Comparison of ENCODE assay signal across 8 cellular contexts in genomic region chr6:5261545-5262109, GRCh38. TPM values are rescaled to one million over a fixed set of nuclear protein-coding genes. Genes with fewer than 3 reads are reported as not detected.
DNase-seq lines count a peak whose midpoint lies in the region; ATAC-seq and TF ChIP-seq lines count a peak whose summit lies in the region.

No MANE protein-coding gene starts in this region.

- H3K4me1 ChIP-seq in Panc1 (ENCODE audit: control insufficient read depth, insufficient read depth, low read length) (peaks cover 15% of the 10 kb centered on the region), esophagus squamous epithelium (peaks cover 0 to 30% (median 16%) of the 10 kb centered on the region in 3 donors), psoas muscle (peaks cover 19% of the 10 kb centered on the region)

- peak overlapping the region; percentile 91 to 98 for H3K4me3 ChIP-seq in Panc1 (ENCODE audit: low read depth in 2 of 2, low read length in 2 of 2)
- peak overlapping the region; percentile 74 to 95 (median 76) for H3K4me3 ChIP-seq in esophagus squamous epithelium
- H3K4me3 ChIP-seq in psoas muscle = peak overlapping the region; percentile 85

- TF ChIP-seq POLR2A in GM18526 (IDR thresholded peaks at IDR 0.05; ENCODE audit: extremely low read depth, insufficient read length) = peak; percentile 26
- no peak for TF ChIP-seq POLR2A in esophagus squamous epithelium (IDR thresholded peaks at IDR 0.05)

- H3K27ac ChIP-seq in Panc1 (ENCODE audit: low read length) (peak overlapping the region; percentile 90), esophagus squamous epithelium (peak overlapping the region; percentile 91 to 97 (median 94)), psoas muscle (peak overlapping the region; percentile 99)

- POLR2A ChIA-PET in Panc1 (lab: Charles Lee) = interaction anchor here (0.8 kb wide), 1 partner anchor 68 kb away, joined by 3 read pairs; no protein-coding TSS in a partner anchor

- peak; percentile 2 for DNase-seq in Panc1 (ENCODE audit: low read depth, low spot score)
- DNase-seq in esophagus squamous epithelium (lab: John Stamatoyannopoulos, UW) = no peak
- DNase-seq in psoas muscle = no peak
- no peak for DNase-seq in stimulated activated CD8-positive, alpha-beta memory T cell treated with anti-CD3 and anti-CD28 coated beads, Interleukin-4, amount 100 ng/mL, for 48 hours
- DNase-seq in GOT3 (lab: John Stamatoyannopoulos, UW) = no peak
- no peak for DNase-seq in GM10266 (ENCODE audit: extremely low spot score)

- H3K9me3 ChIP-seq in Panc1 (ENCODE audit: control insufficient read depth, insufficient read depth, low read depth, low read length) = no peaks in the 10 kb centered on the region
- no peaks in the 10 kb centered on the region for H3K9me3 ChIP-seq in esophagus squamous epithelium
- no peaks in the 10 kb centered on the region for H3K9me3 ChIP-seq in psoas muscle

- CTCF ChIA-PET in Panc1 (lab: Charles Lee) = interaction anchor here (0.6 kb wide), 1 partner anchor 15 kb away, joined by 3 read pairs; no protein-coding TSS in a partner anchor

- TSS peak; percentile 84 for BruUV-seq in Panc1 (replicated peaks; lab: Mats Ljungman, UMichigan)

- no peak for TF ChIP-seq CTCF in Panc1 (IDR thresholded peaks at IDR 0.05)
- TF ChIP-seq CTCF in esophagus squamous epithelium (IDR thresholded peaks at IDR 0.05) = no peak
- no peak for TF ChIP-seq CTCF in psoas muscle (IDR thresholded peaks at IDR 0.05)
- no peak for TF ChIP-seq CTCF in GM10266 (IDR thresholded peaks at IDR 0.05; ENCODE audit: control insufficient read depth, insufficient read depth, low read depth, missing control alignments)

- 0% methylated on average over 16 to 19 of the region's 19 CpGs for WGBS in esophagus squamous epithelium, 2 donors
- WGBS in psoas muscle, 3 donors = 0% methylated on average over 19 of the region's 19 CpGs

- H3K27me3 ChIP-seq in Panc1 (ENCODE audit: control insufficient read depth, insufficient read depth, low read length) (no peaks in the 10 kb centered on the region), esophagus squamous epithelium (no peaks in the 10 kb centered on the region), psoas muscle (ENCODE audit: insufficient read depth in 3 of 3, low read length in 2 of 3) (no peaks in the 10 kb centered on the region)

- intact Hi-C loops in Panc1 (cut with micrococcal nuclease; ENCODE audit: unreplicated experiment) (no loop called here), esophagus squamous epithelium (cut with DNase I) (no loop called here), psoas muscle (cut with DNase I) (loop anchor here in 1 of 2 donors (5.0 kb wide), 1 partner anchor 119 kb away; no protein-coding TSS in a partner anchor)

- H3K36me3 ChIP-seq in Panc1 (ENCODE audit: control insufficient read depth, insufficient read depth, low read length) (peaks cover 7% of the 10 kb centered on the region; the same call in 1 of the 2 replicates), esophagus squamous epithelium (no peaks in the 10 kb centered on the region), psoas muscle (ENCODE audit: insufficient read depth in 1 of 2, low read depth in 1 of 2) (no peaks in the 10 kb centered on the region)

- no peak for ATAC-seq in Panc1
- no peak for ATAC-seq in psoas muscle
- ATAC-seq in HG03521 (IDR thresholded peaks at IDR 0.05; ENCODE audit: unreplicated experiment) = no peak

- in situ Hi-C loops in Panc1 (cut with HindIII; ENCODE audit: low pct_unique_long_range_greater_than_20kb, low sequenced_read_pairs) = no loop called here

RNA-seq across cellular contexts. Expression of gene FARS2, which starts 0.3 kb away (rescaled TPM):
- total RNA-seq in Panc1 (2021; ENCODE audit: unreplicated experiment) (12.8 TPM), esophagus squamous epithelium (10 to 100 TPM in 3 of 4 donors, 1 to 10 TPM in 1; 8.3 to 18.5 (median 13.0) TPM), psoas muscle (10 to 100 TPM; 10.6 to 17.5 (median 15.8) TPM)
- polyA plus RNA-seq in Panc1 (2012; ENCODE audit: insufficient read length) = 9.9 TPM
- 10 to 100 TPM; 13.0 to 17.3 (median 13.4) TPM for polyA plus RNA-seq in psoas muscle

RNA-seq across cellular contexts. Expression of gene LYRM4, which starts 0.9 kb away (rescaled TPM):
- 27.4 TPM for total RNA-seq in Panc1 (2021; ENCODE audit: unreplicated experiment)
- 22.5 TPM for polyA plus RNA-seq in Panc1 (2012; ENCODE audit: insufficient read length)
- 10 to 100 TPM in 3 of 4 donors, 1 to 10 TPM in 1; 9.2 to 28.2 (median 14.2) TPM for total RNA-seq in esophagus squamous epithelium
- total RNA-seq in psoas muscle = 10 to 100 TPM; 11.3 to 21.1 (median 16.2) TPM
- 10 to 100 TPM; 13.4 to 19.1 (median 15.0) TPM for polyA plus RNA-seq in psoas muscle
